ENCODE assay signal across 1 cellular context in genomic region chr17:40915199-40915661, GRCh38.
TF ChIP-seq lines count a peak whose summit lies in the region.

No MANE protein-coding gene starts in this region.

TF ChIP-seq in SK-N-SH, 30 proteins besides CTCF, POLR2A, EP300 and RAD21:
- TF ChIP-seq, protein P1, sequence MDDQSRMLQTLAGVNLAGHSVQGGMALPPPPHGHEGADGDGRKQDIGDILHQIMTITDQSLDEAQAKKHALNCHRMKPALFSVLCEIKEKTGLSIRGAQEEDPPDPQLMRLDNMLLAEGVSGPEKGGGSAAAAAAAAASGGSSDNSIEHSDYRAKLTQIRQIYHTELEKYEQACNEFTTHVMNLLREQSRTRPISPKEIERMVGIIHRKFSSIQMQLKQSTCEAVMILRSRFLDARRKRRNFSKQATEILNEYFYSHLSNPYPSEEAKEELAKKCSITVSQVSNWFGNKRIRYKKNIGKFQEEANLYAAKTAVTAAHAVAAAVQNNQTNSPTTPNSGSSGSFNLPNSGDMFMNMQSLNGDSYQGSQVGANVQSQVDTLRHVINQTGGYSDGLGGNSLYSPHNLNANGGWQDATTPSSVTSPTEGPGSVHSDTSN (IDR thresholded peaks at IDR 0.05): peak; percentile 31; the same call in 1 of the 2 replicates
- peak; percentile 81 for TF ChIP-seq JUND (IDR thresholded peaks at IDR 0.05)
- TF ChIP-seq ELF1 (IDR thresholded peaks at IDR 0.05): no peak
- peak; percentile 43; the same call in 1 of the 2 replicates for TF ChIP-seq TCF12 (IDR thresholded peaks at IDR 0.05)
- peak; percentile 83 for TF ChIP-seq FOSL2 (IDR thresholded peaks at IDR 0.05; ENCODE audit: borderline replicate concordance, low read depth)
